In the genomic region with DNA sequence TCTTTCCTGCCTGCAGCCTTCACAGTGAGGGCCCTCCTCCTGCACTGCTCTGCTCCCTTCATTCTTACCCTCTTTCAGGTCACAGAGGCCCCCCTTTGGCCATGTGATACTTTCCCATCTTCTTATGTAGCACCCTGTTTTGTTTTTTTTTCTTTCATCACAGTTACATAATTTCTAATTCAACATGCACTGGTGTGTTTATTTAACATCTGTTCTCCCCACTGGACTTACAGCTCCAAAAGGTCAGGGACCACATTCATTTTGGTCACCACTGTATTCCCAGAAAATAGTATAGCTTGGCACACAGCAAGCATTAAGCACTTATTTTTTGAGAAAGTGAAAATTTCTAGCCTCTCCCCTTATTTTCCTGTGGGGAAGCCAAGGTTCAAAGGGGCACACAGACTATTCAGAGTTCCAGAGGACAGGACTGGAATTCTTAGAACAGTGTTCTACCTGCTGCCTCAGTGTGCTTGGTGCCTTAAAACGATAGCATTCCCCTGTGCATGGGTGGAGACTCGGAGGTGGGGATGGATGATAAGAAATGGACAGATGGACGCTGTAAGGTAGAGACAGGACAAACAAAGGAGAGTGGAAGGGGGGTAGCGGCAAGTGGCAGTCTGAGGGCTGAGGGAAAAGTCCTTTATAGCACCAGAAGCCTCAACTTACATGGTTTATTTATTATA, we compare ENCODE assay signal across 18 cellular contexts. TPM values are rescaled to one million over a fixed set of nuclear protein-coding genes. Genes with fewer than 3 reads are reported as not detected.
DNase-seq lines count a peak whose midpoint lies in the region; ATAC-seq, FAIRE-seq and TF ChIP-seq lines count a peak whose summit lies in the region.
"Had no signal": no experiment of that assay in that cellular context is flagged by ENCODE, and none has a peak within 500 bp of the region (broad histone marks: within the 10 kb centered on the region; RNA-seq: fewer than 3 reads in every experiment).

No MANE protein-coding gene starts in this region.

- H2BK20ac ChIP-seq in IMR-90 (ENCODE audit: low read depth, low read length): peak overlapping the region; percentile 18; the same call in 1 of the 2 replicates

- TF ChIP-seq CTCF in CD8-positive, alpha-beta T cell (IDR thresholded peaks at IDR 0.05): no peak
- TF ChIP-seq CTCF in IMR-90 (conservative IDR thresholded peaks at IDR 0.05; ENCODE audit: low read depth, low read length) (no peak), choroid plexus epithelial cell (conservative IDR thresholded peaks at IDR 0.05; ENCODE audit: low read depth, low read length) (no peak), natural killer cell (IDR thresholded peaks at IDR 0.05) (no peak), prostate gland (IDR thresholded peaks at IDR 0.05) (no peak), WTC11 (IDR thresholded peaks at IDR 0.05) (no peak)

- no peak for DNase-seq in CD8-positive, alpha-beta T cell
- DNase-seq in IMR-90: peak; percentile 7
- DNase-seq in choroid plexus epithelial cell (ENCODE audit: low read depth): peak; percentile 45
- DNase-seq in natural killer cell: no peak
- no peak for DNase-seq in RCC 7860 (ENCODE audit: low spot score)
- no peak for DNase-seq in stimulated activated CD4-positive, alpha-beta T cell treated with anti-CD3 and anti-CD28 coated beads, Interleukin-4, amount 100 ng/mL, for 4 hours
- no peak for DNase-seq in prostate gland (ENCODE audit: low spot score)
- DNase-seq in WTC11 (ENCODE audit: low spot score): no peak
- DNase-seq: activated effector memory CD4-positive, alpha-beta T cell treated with Interleukin-2 at 50 U/mL for 16 hours; gastrocnemius medialis; NCI-H2029 treated with DMSO at 0.1 percent for 48 hours; NCI-H526; SW 1271; thyroid gland had no signal

- H3K4me3 ChIP-seq in CD8-positive, alpha-beta T cell (ENCODE audit: low read depth, low read length): peak overlapping the region; percentile 93
- H3K4me3 ChIP-seq in IMR-90 (ENCODE audit: insufficient read depth, low read depth, low read length) (no peak overlapping the region), choroid plexus epithelial cell (ENCODE audit: low read depth, low read length) (no peak overlapping the region), prostate gland (no peak overlapping the region)
- H3K4me3 ChIP-seq: BLaER1, breast epithelium, gastrocnemius medialis, ovary, thyroid gland had no signal

- H3K36me3 Mint-ChIP-seq in CD8-positive, alpha-beta T cell: peaks cover 99% of the 10 kb centered on the region
- H3K36me3 Mint-ChIP-seq in natural killer cell (peaks cover 39% of the 10 kb centered on the region), WTC11 (no peaks in the 10 kb centered on the region)

- H2AK9ac ChIP-seq in IMR-90 (replicated peaks; ENCODE audit: low read depth, low read length, poor library complexity): no peak overlapping the region

- no peaks in the 10 kb centered on the region for H4K20me1 ChIP-seq in IMR-90 (ENCODE audit: insufficient read depth, low read length)
- H4K20me1 ChIP-seq: BLaER1 had no signal

- peak overlapping the region; percentile 94 for H3K4me3 Mint-ChIP-seq in CD8-positive, alpha-beta T cell
- H3K4me3 Mint-ChIP-seq in natural killer cell (peak overlapping the region; percentile 94), WTC11 (no peak overlapping the region)

- 0 out of 4 replicates have a peak, but pooled peaks cover 0 to 5% of the 10 kb centered on the region in 2 experiments for H3K79me1 ChIP-seq in IMR-90 (ENCODE audit: low read depth in 1 of 2, low read length in 2 of 2)

- FAIRE-seq in RCC 7860 (lab: Jason Lieb, UNC): no peak

- no peak for TF ChIP-seq RAD21 in IMR-90 (IDR thresholded peaks at IDR 0.05; ENCODE audit: low read length)

- H3K9me3 Mint-ChIP-seq in CD8-positive, alpha-beta T cell: no peaks in the 10 kb centered on the region
- H3K9me3 Mint-ChIP-seq in natural killer cell (no peaks in the 10 kb centered on the region), WTC11 (no peaks in the 10 kb centered on the region)

- H3K4me2 ChIP-seq in IMR-90 (ENCODE audit: low read depth, low read length): no peak overlapping the region; the same call in 1 of the 2 replicates
- H3K4me2 ChIP-seq: BLaER1 had no signal

- peak overlapping the region; percentile 34 for H3K27ac ChIP-seq in CD8-positive, alpha-beta T cell (ENCODE audit: low read depth, low read length)
- no peak overlapping the region for H3K27ac ChIP-seq in IMR-90 (ENCODE audit: insufficient read depth, low read length)
- H3K27ac ChIP-seq in prostate gland: no peak overlapping the region
- H3K27ac ChIP-seq: BLaER1, gastrocnemius medialis, ovary, thyroid gland had no signal

- BruUV-seq in IMR-90 (replicated peaks; lab: Mats Ljungman, UMichigan): no TSS peak

- CTCF ChIA-PET in CD8-positive, alpha-beta T cell (lab: Charles Lee): interaction anchor here (1.0 to 15.0 kb wide), 2 partner anchors 26 to 56 kb away, joined by 3 to 429 read pairs; a partner anchor contains a TSS
- CTCF ChIA-PET in IMR-90 (lab: Yijun Ruan, JAX) (no interaction called here), WTC11 (lab: Charles Lee) (interaction anchor here (0.8 kb wide), 1 partner anchor 28 kb away, joined by 3 read pairs; no protein-coding TSS in a partner anchor)

- TF ChIP-seq POLR2A in IMR-90 (IDR thresholded peaks at IDR 0.05; ENCODE audit: low read depth, low read length): no peak
- no peak for TF ChIP-seq POLR2A in prostate gland (IDR thresholded peaks at IDR 0.05)

- peak overlapping the region; percentile 48; the same call in 1 of the 2 replicates for H2AK5ac ChIP-seq in IMR-90 (ENCODE audit: low read depth, low read length)

- in situ Hi-C loops in IMR-90 (cut with MboI; ENCODE audit: low sequenced_read_pairs): no loop called here

- peak overlapping the region; percentile 55; the same call in 1 of the 2 replicates for H3K4ac ChIP-seq in IMR-90 (ENCODE audit: low read depth, low read length)

- dilution Hi-C loops in IMR-90 (cut with HindIII; ENCODE audit: low sequenced_read_pairs, unreplicated experiment): no loop called here

- H3K27me3 Mint-ChIP-seq in CD8-positive, alpha-beta T cell (ENCODE audit: low read depth): no peaks in the 10 kb centered on the region
- no peaks in the 10 kb centered on the region for H3K27me3 Mint-ChIP-seq in natural killer cell (ENCODE audit: low read depth in 2 of 2)
- H3K27me3 Mint-ChIP-seq in WTC11 (ENCODE audit: low read depth): no peaks in the 10 kb centered on the region; the same call in 1 of the 2 replicates

- no peak overlapping the region; the same call in 2 of the 3 replicates for H2BK15ac ChIP-seq in IMR-90 (ENCODE audit: low read depth, low read length)

- no peak overlapping the region for H3K14ac ChIP-seq in IMR-90 (replicated peaks; ENCODE audit: low read depth, low read length)

- no peaks in the 10 kb centered on the region for H3K9me3 ChIP-seq in CD8-positive, alpha-beta T cell (ENCODE audit: low read length)
- H3K9me3 ChIP-seq in IMR-90 (ENCODE audit: control insufficient read depth, insufficient read depth, low read length) (no peaks in the 10 kb centered on the region), prostate gland (no peaks in the 10 kb centered on the region)
- H3K9me3 ChIP-seq: BLaER1, breast epithelium, gastrocnemius medialis, ovary, thyroid gland had no signal

- no peak overlapping the region for H3K23ac ChIP-seq in IMR-90 (ENCODE audit: low read depth, low read length)

- peaks cover 20% of the 10 kb centered on the region for H3K9me1 ChIP-seq in IMR-90 (ENCODE audit: insufficient read depth, low read length)

- H4K8ac ChIP-seq in IMR-90 (ENCODE audit: low read depth in 2 of 2, low read length in 2 of 2): no peak overlapping the region

- peaks cover 78% of the 10 kb centered on the region for H3K4me1 Mint-ChIP-seq in CD8-positive, alpha-beta T cell (ENCODE audit: low read depth)
- H3K4me1 Mint-ChIP-seq in natural killer cell: peaks cover 90 to 94% of the 10 kb centered on the region in 2 donors
- H3K4me1 Mint-ChIP-seq in WTC11: peaks cover 12% of the 10 kb centered on the region

- no peak overlapping the region for H3K56ac ChIP-seq in IMR-90 (ENCODE audit: extremely low read depth, insufficient read depth, low read length)

- no peak overlapping the region for H2BK5ac ChIP-seq in IMR-90 (ENCODE audit: low read depth, low read length, poor library complexity, severe bottlenecking)

- H4K91ac ChIP-seq in IMR-90 (ENCODE audit: insufficient read depth, low read depth, low read length): no peak overlapping the region; the same call in 1 of the 2 replicates

- WGBS in IMR-90 (ENCODE audit: extremely low coverage in 2 of 2, insufficient read length in 1 of 2), 2 experiments: 77% methylated on average over 2 of the region's 4 CpGs; no CpG with 5 or more reads in 1 of the 2 experiments
- WGBS in prostate gland: 87% methylated on average over 4 of the region's 4 CpGs

- no peak overlapping the region for H3K18ac ChIP-seq in IMR-90 (ENCODE audit: low read depth, low read length)

- no peak overlapping the region for H2AFZ ChIP-seq in IMR-90 (replicated peaks; ENCODE audit: low read length, poor library complexity)

- no peak overlapping the region; the same call in 1 of the 2 replicates for H2BK120ac ChIP-seq in IMR-90 (ENCODE audit: low read depth, low read length)

- no peaks in the 10 kb centered on the region for H3K27me3 ChIP-seq in CD8-positive, alpha-beta T cell (ENCODE audit: insufficient read depth, low read length)
- H3K27me3 ChIP-seq in IMR-90 (ENCODE audit: control insufficient read depth, insufficient read depth, low read length): 0 out of 2 replicates have a peak, but pooled peaks cover 4% of the 10 kb centered on the region
- H3K27me3 ChIP-seq in prostate gland (replicated peaks; ENCODE audit: insufficient read depth): no peaks in the 10 kb centered on the region
- H3K27me3 ChIP-seq: BLaER1, breast epithelium, gastrocnemius medialis, ovary, thyroid gland had no signal

- intact Hi-C loops in CD8-positive, alpha-beta T cell (cut with DNase I, micrococcal nuclease): loop anchor here (5.0 to 10.0 kb wide), 2 partner anchors 252 to 520 kb away; a partner anchor contains a TSS
- intact Hi-C loops in IMR-90 (cut with micrococcal nuclease) (no loop called here), natural killer cell (cut with micrococcal nuclease) (no loop called here), prostate gland (cut with DNase I) (no loop called here)

- H3K4me1 ChIP-seq in CD8-positive, alpha-beta T cell (ENCODE audit: insufficient read depth, low read length): peaks cover 69% of the 10 kb centered on the region
- H3K4me1 ChIP-seq in IMR-90 (ENCODE audit: control insufficient read depth, insufficient read depth, low read length): peaks cover 34% of the 10 kb centered on the region
- H3K4me1 ChIP-seq in prostate gland (replicated peaks): no peaks in the 10 kb centered on the region

- ATAC-seq in CD8-positive, alpha-beta T cell: no peak
- ATAC-seq in IMR-90 (ENCODE audit: low read depth): 0 out of 2 replicates have a peak, but pooled peaks have one; percentile 2
- ATAC-seq in natural killer cell: no peak
- no peak for ATAC-seq in WTC11
- ATAC-seq: gastrocnemius medialis, Panc1 had no signal

- H3K9ac ChIP-seq in IMR-90 (ENCODE audit: low read depth, low read length): no peak overlapping the region
- H3K9ac ChIP-seq: BLaER1 had no signal

- POLR2A ChIA-PET in CD8-positive, alpha-beta T cell (lab: Charles Lee): interaction anchor here (1.3 to 15.4 kb wide), 4 partner anchors 6 to 150 kb away, joined by 3 to 430 read pairs (median 37); a partner anchor contains a TSS
- POLR2A ChIA-PET in IMR-90 (lab: Charles Lee; ENCODE audit: unreplicated experiment) (no interaction called here), WTC11 (lab: Charles Lee) (no interaction called here)

- peak overlapping the region; percentile 97 for H3K27ac Mint-ChIP-seq in CD8-positive, alpha-beta T cell
- peak overlapping the region; percentile 91 to 95 for H3K27ac Mint-ChIP-seq in natural killer cell
- no peak overlapping the region for H3K27ac Mint-ChIP-seq in WTC11

- no peak overlapping the region for H4K5ac ChIP-seq in IMR-90 (ENCODE audit: low read depth, low read length)

- H3K36me3 ChIP-seq in CD8-positive, alpha-beta T cell (ENCODE audit: insufficient read depth, low read length): peaks cover 86% of the 10 kb centered on the region
- no peaks in the 10 kb centered on the region for H3K36me3 ChIP-seq in IMR-90 (ENCODE audit: control insufficient read depth, insufficient read depth, low read length)
- no peaks in the 10 kb centered on the region for H3K36me3 ChIP-seq in prostate gland
- H3K36me3 ChIP-seq: breast epithelium, gastrocnemius medialis, ovary had no signal

RNA-seq across cellular contexts. Expression of a gene that starts 5.3 kb away (rescaled TPM):
- total RNA-seq in CD8-positive, alpha-beta T cell: 10 to 100 TPM; 50.5 to 50.8 TPM
- total RNA-seq in IMR-90 (2012; rRNA removed): 0.83 and 0.90 TPM in 2 replicates
- polyA plus RNA-seq in IMR-90 (2012; rRNA removed): 0.72 and 0.86 TPM in 2 replicates
- 0.70 and 0.77 TPM in 2 replicates for polyA plus RNA-seq in IMR-90 (2012; cell fraction: cytosol; rRNA removed)
- polyA plus RNA-seq in IMR-90 (2012; cell fraction: nucleus; rRNA removed; ENCODE audit: low replicate concordance): 0.60 and 1.7 TPM in 2 replicates
- 100 to 1,000 TPM; 203 to 297 (median 203) TPM for total RNA-seq in natural killer cell
- total RNA-seq in prostate gland: 10 to 100 TPM; 25.4 to 37.2 TPM
- 2.1 to 2.9 TPM (median 2.2 TPM) in 3 replicates for total RNA-seq in WTC11 (2021)

RNA-seq across cellular contexts. Expression of a gene that starts 32.4 kb away (rescaled TPM):
- total RNA-seq in CD8-positive, alpha-beta T cell: 1 to 10 TPM; 7.1 to 8.7 TPM
- 0.18 TPM in 1 of 2 replicates, not detected in the other for total RNA-seq in IMR-90 (2012; rRNA removed)
- 0.19 and 0.39 TPM in 2 replicates for polyA plus RNA-seq in IMR-90 (2012; rRNA removed)
- 0.34 and 0.39 TPM in 2 replicates for polyA plus RNA-seq in IMR-90 (2012; cell fraction: cytosol; rRNA removed)
- polyA plus RNA-seq in IMR-90 (2012; cell fraction: nucleus; rRNA removed; ENCODE audit: low replicate concordance): 0.15 and 0.24 TPM in 2 replicates
- total RNA-seq in natural killer cell: 10 to 100 TPM; 13.5 to 21.1 (median 17.0) TPM
- 10 to 100 TPM in 1 of 2 donors, under 1 TPM in 1; 0.82 to 10.6 TPM for total RNA-seq in prostate gland
- total RNA-seq in WTC11 (2021): 0.41 to 0.61 TPM (median 0.41 TPM) in 3 replicates

RNA-seq across cellular contexts. Expression of a gene that starts 55.1 kb away (rescaled TPM):
- 10 to 100 TPM; 21.5 to 22.9 TPM for total RNA-seq in CD8-positive, alpha-beta T cell
- total RNA-seq in IMR-90 (2012; rRNA removed): 27.4 and 42.8 TPM in 2 replicates
- polyA plus RNA-seq in IMR-90 (2012; rRNA removed): 10.3 and 13.3 TPM in 2 replicates
- 1.7 and 2.0 TPM in 2 replicates for polyA plus RNA-seq in IMR-90 (2012; cell fraction: cytosol; rRNA removed)
- 4.0 and 30.8 TPM in 2 replicates for polyA plus RNA-seq in IMR-90 (2012; cell fraction: nucleus; rRNA removed; ENCODE audit: low replicate concordance)
- 10 to 100 TPM; 35.4 to 49.5 (median 40.9) TPM for total RNA-seq in natural killer cell
- 10 to 100 TPM; 32.2 to 52.5 TPM for total RNA-seq in prostate gland
- total RNA-seq in WTC11 (2021): 29.3 to 38.1 TPM (median 33.8 TPM) in 3 replicates

RNA-seq across cellular contexts. Expression of a gene that starts 55.2 kb away (rescaled TPM):
- total RNA-seq in CD8-positive, alpha-beta T cell: 10 to 100 TPM; 25.5 to 27.1 TPM
- total RNA-seq in IMR-90 (2012; rRNA removed) (66.3 and 71.9 TPM in 2 replicates), natural killer cell (10 to 100 TPM; 35.8 to 40.8 (median 36.4) TPM), prostate gland (10 to 100 TPM; 33.3 to 47.8 TPM), WTC11 (2021) (34.3 to 43.8 TPM (median 37.7 TPM) in 3 replicates)
- polyA plus RNA-seq in IMR-90 (2012; rRNA removed): 25.2 and 31.4 TPM in 2 replicates
- polyA plus RNA-seq in IMR-90 (2012; cell fraction: cytosol; rRNA removed): 7.7 and 15.0 TPM in 2 replicates
- 3.3 and 30.7 TPM in 2 replicates for polyA plus RNA-seq in IMR-90 (2012; cell fraction: nucleus; rRNA removed; ENCODE audit: low replicate concordance)

Comparison
In these comparisons a context has a peak if more than half of its experiments do, and no peak if none do; other contexts are left out.
1. DNase-seq: peak in IMR-90 (single experiment) and choroid plexus epithelial cell (single experiment); none in CD8-positive, alpha-beta T cell (0 of 7), natural killer cell (single experiment), RCC 7860 (single experiment), stimulated activated CD4-positive, alpha-beta T cell treated with anti-CD3 and anti-CD28 coated beads, Interleukin-4, amount 100 ng/mL, for 4 hours (0 of 2), prostate gland (single experiment) and WTC11 (single experiment).
2. intact Hi-C loops: an anchor here in CD8-positive, alpha-beta T cell (5.0 to 10.0 kb wide); none called in IMR-90, natural killer cell and prostate gland.